Comparison of ENCODE assay signal across 30 cellular contexts in the genomic region with DNA sequence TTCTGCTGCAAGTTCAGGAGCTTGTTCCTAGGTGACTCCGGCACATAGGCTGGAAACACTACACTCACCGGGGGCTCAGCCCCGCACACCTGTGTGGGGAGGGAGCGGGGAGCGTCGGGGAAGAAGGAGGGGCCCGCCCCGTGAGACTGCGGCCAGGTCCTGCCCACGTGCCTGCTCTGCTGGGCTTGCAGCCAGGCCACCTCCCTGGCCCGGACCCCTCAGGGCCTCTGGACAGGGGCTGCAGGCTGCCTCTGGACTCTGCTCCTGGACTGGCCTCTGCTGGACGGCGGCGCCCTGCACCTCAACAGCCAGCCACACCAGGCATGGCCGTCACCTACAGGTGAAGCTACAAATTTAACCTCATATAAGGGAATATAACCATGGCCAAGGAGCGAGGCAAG.
DNase-seq lines count a peak whose midpoint lies in the region; ATAC-seq and TF ChIP-seq lines count a peak whose summit lies in the region.
"Had no signal": no experiment of that assay in that cellular context is flagged by ENCODE, and none has a peak within 500 bp of the region (broad histone marks: within the 10 kb centered on the region; RNA-seq: fewer than 3 reads in every experiment).

No MANE protein-coding gene starts in this region.

- H3K23ac ChIP-seq in neuronal stem cell (ENCODE audit: low read depth, low read length, poor library complexity), result peak overlapping the region; percentile 37

- peak overlapping the region; percentile 8 for H2BK12ac ChIP-seq in neuronal stem cell (ENCODE audit: low read length)

- no peaks in the 10 kb centered on the region for H3K9me3 ChIP-seq in BLaER1 treated with 17β-estradiol and CSF1 and Interleukin-3, amounts not matched to agents 10 nM and 100 nM (replicated peaks in 1 of 11)
- H3K9me3 ChIP-seq in neuronal stem cell (replicated peaks in 1 of 2; ENCODE audit: control insufficient read depth in 2 of 2, insufficient read depth in 1 of 2, low read depth in 1 of 2, low read length in 2 of 2), result no peaks in the 10 kb centered on the region
- H3K9me3 ChIP-seq: gastroesophageal sphincter, SJCRH30, transverse colon had no signal

- ATAC-seq in left lobe of liver (peak; percentile 50), HG03159 (IDR thresholded peaks at IDR 0.05; ENCODE audit: unreplicated experiment) (no peak), GM18502 (IDR thresholded peaks at IDR 0.05; ENCODE audit: poor library complexity, unreplicated experiment) (no peak), GM18505 (IDR thresholded peaks at IDR 0.05; ENCODE audit: unreplicated experiment) (no peak)
- ATAC-seq: activated CD8-positive, alpha-beta T cell treated with anti-CD3 and anti-CD28 coated beads, Interleukin-2, amount 10 ng/mL, durations not matched to agents 7 days and 5 days; CD8-positive, alpha-beta T cell; effector memory CD8-positive, alpha-beta T cell; gastroesophageal sphincter; stimulated activated naive CD8-positive, alpha-beta T cell treated with anti-CD3 and anti-CD28 coated beads, Interleukin-15, amount 100 ng/mL, for 72 hours had no signal

- H3K18ac ChIP-seq in neuronal stem cell (ENCODE audit: low read length), result peak overlapping the region; percentile 79

- H2BK5ac ChIP-seq in neuronal stem cell (ENCODE audit: low read length), result no peak overlapping the region

- no peak for TF ChIP-seq CTCF in coronary artery (IDR thresholded peaks at IDR 0.05)

- no peaks in the 10 kb centered on the region for H3K79me1 ChIP-seq in neuronal stem cell (ENCODE audit: low read depth, low read length)

- H2BK15ac ChIP-seq in neuronal stem cell (ENCODE audit: low read length), result no peak overlapping the region

- H3K4me2 ChIP-seq in BLaER1 treated with 17β-estradiol and CSF1 and Interleukin-3, amounts not matched to agents 10 nM and 100 nM, result peak overlapping the region in 6 of 11 experiments; percentile 73 to 96 (median 91); a peak in 11 of 22 replicates
- no peak overlapping the region for H3K4me2 ChIP-seq in neuronal stem cell (ENCODE audit: insufficient read depth, low read length, poor library complexity, severe bottlenecking)

- H3K9ac ChIP-seq in BLaER1 treated with 17β-estradiol and CSF1 and Interleukin-3, amounts not matched to agents 10 nM and 100 nM, result no peak overlapping the region; a peak in 1 of 22 replicates
- H3K9ac ChIP-seq in neuronal stem cell (ENCODE audit: low read depth, low read length, poor library complexity), result no peak overlapping the region
- H3K9ac ChIP-seq: parathyroid adenoma had no signal

- H3K4me1 ChIP-seq in BLaER1 treated with 17β-estradiol and CSF1 and Interleukin-3, amounts not matched to agents 10 nM and 100 nM, result peaks cover 60 to 96% (median 78%) of the 10 kb centered on the region in 10 experiments
- peaks cover 9 to 12% of the 10 kb centered on the region in 2 donors for H3K4me1 ChIP-seq in neuronal stem cell (ENCODE audit: control insufficient read depth in 2 of 2, insufficient read depth in 1 of 2, low read depth in 1 of 2, low read length in 2 of 2)
- H3K4me1 ChIP-seq: parathyroid adenoma had no signal

- no peaks in the 10 kb centered on the region for H4K20me1 ChIP-seq in BLaER1 treated with 17β-estradiol and CSF1 and Interleukin-3, amounts not matched to agents 10 nM and 100 nM

- H3K27ac ChIP-seq in BLaER1 treated with 17β-estradiol and CSF1 and Interleukin-3, amounts not matched to agents 10 nM and 100 nM, result peak overlapping the region in 2 of 11 experiments; percentile 26 to 29; a peak in 2 of 22 replicates
- H3K27ac ChIP-seq in coronary artery (no peak overlapping the region), neuronal stem cell (replicated peaks; ENCODE audit: low read length) (no peak overlapping the region)
- H3K27ac ChIP-seq: parathyroid adenoma, SJCRH30 had no signal

- no peak overlapping the region for H3K14ac ChIP-seq in neuronal stem cell (ENCODE audit: low read length)

- DNase-seq in coronary artery (ENCODE audit: low spot score) (peak; percentile 64), left lobe of liver (ENCODE audit: low spot score) (peak; percentile 47), neuronal stem cell (ENCODE audit: low spot score) (no peak), LoVo (ENCODE audit: low spot score) (no peak)
- DNase-seq: 8988T; activated CD4-positive, alpha-beta T cell treated with anti-CD3 and anti-CD28 coated beads for 1 hour; activated effector memory CD4-positive, alpha-beta T cell treated with anti-CD3 and anti-CD28 coated beads, Interleukin-2, amount 50 U/mL, for 16 hours; CD8-positive, alpha-beta T cell; DMS53; effector memory CD8-positive, alpha-beta T cell; hypothalamus; Kasumi-1; naive B cell; NCI-H1092; NCI-H2029; NCI-H226; NCI-H748 treated with DMSO at 0.1 percent for 48 hours; right cardiac atrium; stimulated activated CD4-positive, alpha-beta T cell treated with anti-CD3 and anti-CD28 coated beads, Interleukin-15, amount 100 ng/mL, for 24 hours; stimulated activated naive CD8-positive, alpha-beta T cell treated with anti-CD3 and anti-CD28 coated beads, Interleukin-15, amount 100 ng/mL, for 72 hours; T-helper 1 cell; transverse colon had no signal

- no CpG with 5 or more reads among the region's 16 CpGs for WGBS in neuronal stem cell (ENCODE audit: extremely low coverage in 2 of 2, insufficient read length in 2 of 2, insufficient replicate concordance in 1 of 2), 2 donors

- peaks cover 0 to 18% (median 9%) of the 10 kb centered on the region in 11 experiments; a peak in 14 of 22 replicates for H3K27me3 ChIP-seq in BLaER1 treated with 17β-estradiol and CSF1 and Interleukin-3, amounts not matched to agents 10 nM and 100 nM
- peaks cover 0 to 20% (median 0%) of the 10 kb centered on the region in 3 experiments for H3K27me3 ChIP-seq in neuronal stem cell (ENCODE audit: control insufficient read depth in 3 of 3, insufficient read depth in 3 of 3, low read depth in 1 of 3, low read length in 3 of 3)
- H3K27me3 ChIP-seq: gastroesophageal sphincter, SJCRH30 had no signal

- no peak overlapping the region for H4K91ac ChIP-seq in neuronal stem cell (ENCODE audit: low read depth, low read length, poor library complexity)

- no peaks in the 10 kb centered on the region for H3K36me3 ChIP-seq in BLaER1 treated with 17β-estradiol and CSF1 and Interleukin-3, amounts not matched to agents 10 nM and 100 nM
- no peaks in the 10 kb centered on the region for H3K36me3 ChIP-seq in neuronal stem cell (replicated peaks in 1 of 2; ENCODE audit: control insufficient read depth in 2 of 2, insufficient read depth in 2 of 2, low read length in 2 of 2)
- H3K36me3 ChIP-seq: gastroesophageal sphincter, SJCRH30, transverse colon had no signal

- H4K8ac ChIP-seq in neuronal stem cell (ENCODE audit: low read depth, low read length), result no peak overlapping the region

- H3K4ac ChIP-seq in neuronal stem cell (ENCODE audit: low read length), result no peak overlapping the region

- H2AFZ ChIP-seq in neuronal stem cell (ENCODE audit: low read length), result peak overlapping the region; percentile 11
- H2AFZ ChIP-seq: parathyroid adenoma had no signal

- H2AK5ac ChIP-seq in neuronal stem cell (ENCODE audit: low read depth, low read length), result no peak overlapping the region

- no peak overlapping the region for H2BK120ac ChIP-seq in neuronal stem cell (ENCODE audit: low read depth, low read length)

- no peak for TF ChIP-seq POLR2A in GM18505 (IDR thresholded peaks at IDR 0.05; ENCODE audit: borderline replicate concordance, extremely low read depth, insufficient read depth, insufficient read length)

- no peak overlapping the region for H3K4me3 ChIP-seq in BLaER1 treated with 17β-estradiol and CSF1 and Interleukin-3, amounts not matched to agents 10 nM and 100 nM
- H3K4me3 ChIP-seq in coronary artery (no peak overlapping the region), neuronal stem cell (ENCODE audit: low read length in 2 of 2) (no peak overlapping the region)
- H3K4me3 ChIP-seq: gastroesophageal sphincter, SJCRH30, transverse colon had no signal

Comparison
In these comparisons a context has a peak if more than half of its experiments do, and no peak if none do; other contexts are left out.
1. DNase-seq: peak in coronary artery (single experiment) and left lobe of liver (single experiment); none in neuronal stem cell (single experiment) and LoVo (single experiment).